Comparison of ENCODE assay signal across 8 cellular contexts in genomic region chr7:150367187-150367510, GRCh38. TPM values are rescaled to one million over a fixed set of nuclear protein-coding genes. Genes with fewer than 3 reads are reported as not detected.
DNase-seq lines count a peak whose midpoint lies in the region; ATAC-seq, FAIRE-seq and TF ChIP-seq lines count a peak whose summit lies in the region.

No MANE protein-coding gene starts in this region.

- 90% methylated on average over 3 of the region's 3 CpGs; no CpG with 5 or more reads in 1 of the 2 experiments for WGBS in H1 (ENCODE audit: extremely low coverage in 1 of 2, insufficient coverage in 1 of 2, insufficient read length in 1 of 2, insufficient replicate concordance in 2 of 2, low coverage in 1 of 2, low lambda C conversion rate in 2 of 2, missing lambda C conversion rate in 1 of 2), 2 experiments
- WGBS in transverse colon (ENCODE audit: low coverage in 1 of 2), 2 donors, result 40 to 53% methylated on average over 3 of the region's 3 CpGs

- H3K36me3 ChIP-seq in OCI-LY7 (ENCODE audit: insufficient read depth, low read length) (no peaks in the 10 kb centered on the region), H1 (ENCODE audit: control insufficient read depth in 2 of 4, insufficient read depth in 4 of 4, low read length in 3 of 4) (peaks cover 2 to 24% (median 15%) of the 10 kb centered on the region in 4 experiments; a peak in 6 of 8 replicates), transverse colon (no peaks in the 10 kb centered on the region)

- no peak overlapping the region for H2BK20ac ChIP-seq in H1 (ENCODE audit: low read length)

- H3K27me3 ChIP-seq in H1 (replicated peaks in 1 of 4; ENCODE audit: control insufficient read depth in 3 of 4, extremely low read depth in 1 of 4, insufficient read depth in 3 of 4, low read length in 3 of 4) (no peaks in the 10 kb centered on the region), transverse colon (no peaks in the 10 kb centered on the region)

- TF ChIP-seq CTCF in OCI-LY7 (conservative IDR thresholded peaks at IDR 0.05; ENCODE audit: low read length) (no peak), H1 (IDR thresholded peaks at IDR 0.05; ENCODE audit: control extremely low read depth in 1 of 3, insufficient read depth in 1 of 3, low read depth in 1 of 3, low read length in 3 of 3) (no peak), transverse colon (IDR thresholded peaks at IDR 0.05) (no peak)

- H3K4me2 ChIP-seq in OCI-LY7 (ENCODE audit: low read length) (peak overlapping the region; percentile 99), H1 (ENCODE audit: insufficient read depth in 1 of 2, low read depth in 2 of 2, low read length in 2 of 2) (no peak overlapping the region; a peak in 1 of 4 replicates)

- H3K23ac ChIP-seq in H1 (ENCODE audit: insufficient read length), result no peak overlapping the region

- no peak overlapping the region for H2BK120ac ChIP-seq in H1 (replicated peaks; ENCODE audit: low read depth, low read length)

- CTCF ChIA-PET in activated naive CD4-positive, alpha-beta T cell treated with anti-CD3 and anti-CD28 coated beads, Interleukin-2, amount 10 ng/mL, durations not matched to agents 7 days and 5 days (lab: Charles Lee), result interaction anchor here (0.6 to 1.2 kb wide), 2 partner anchors 9 to 11 kb away, joined by 3 to 5 read pairs; no protein-coding TSS in a partner anchor
- CTCF ChIA-PET in OCI-LY7 (lab: Charles Lee; ENCODE audit: unreplicated experiment), result no interaction called here
- CTCF ChIA-PET in H1 (lab: Charles Lee; ENCODE audit: partially characterized antibody), result interaction anchor here (0.6 to 5.6 kb wide), 6 partner anchors 8 to 54 kb away, joined by 3 to 32 read pairs (median 4); a partner anchor contains a TSS

- no peak overlapping the region for H3K14ac ChIP-seq in H1 (ENCODE audit: insufficient read length)

- H3K4me3 ChIP-seq in OCI-LY7 (ENCODE audit: low read depth, low read length, poor library complexity, severe bottlenecking) (no peak overlapping the region), H1 (ENCODE audit: extremely low read depth in 1 of 4, insufficient read depth in 2 of 4, low read depth in 3 of 4, low read length in 4 of 4) (no peak overlapping the region), transverse colon (no peak overlapping the region)

- no peak overlapping the region for H2BK15ac ChIP-seq in H1 (ENCODE audit: low read length)

- TF ChIP-seq POLR2A in H1 (IDR thresholded peaks at IDR 0.05; ENCODE audit: control extremely low read depth in 1 of 2, low read depth in 2 of 2, low read length in 2 of 2) (no peak), transverse colon (IDR thresholded peaks at IDR 0.05) (no peak)

- no peak overlapping the region for H2BK5ac ChIP-seq in H1 (ENCODE audit: low read depth, low read length)

- no TSS peak for BruUV-seq in OCI-LY7 (replicated peaks; lab: Mats Ljungman, UMichigan)

- peak overlapping the region; percentile 16; the same call in 1 of the 2 replicates for H2AFZ ChIP-seq in OCI-LY7 (ENCODE audit: low read length)
- H2AFZ ChIP-seq in H1 (ENCODE audit: low read length), result no peak overlapping the region

- H3K79me1 ChIP-seq in H1 (ENCODE audit: low read depth, low read length), result peaks cover 10% of the 10 kb centered on the region

- H4K20me1 ChIP-seq in OCI-LY7 (ENCODE audit: insufficient read depth, low read length) (no peaks in the 10 kb centered on the region), H1 (replicated peaks in 1 of 2; ENCODE audit: control insufficient read depth in 1 of 2, insufficient read depth in 2 of 2, low read length in 2 of 2) (peaks cover 2 to 4% of the 10 kb centered on the region in 2 experiments)

- TF ChIP-seq EP300 in H1 (IDR thresholded peaks at IDR 0.05; ENCODE audit: borderline replicate concordance in 1 of 2, low read depth in 2 of 2, low read length in 2 of 2) (no peak), transverse colon (IDR thresholded peaks at IDR 0.05; ENCODE audit: low read depth) (no peak)

- H3K27me3 Mint-ChIP-seq in activated naive CD4-positive, alpha-beta T cell treated with anti-CD3 and anti-CD28 coated beads, Interleukin-2, amount 10 ng/mL, durations not matched to agents 7 days and 5 days, result no peaks in the 10 kb centered on the region

- no peak for TF ChIP-seq RAD21 in H1 (IDR thresholded peaks at IDR 0.05 in 1 of 2, conservative IDR thresholded peaks at IDR 0.05 in 1 of 2; ENCODE audit: low read depth in 2 of 2, low read length in 2 of 2)

- peaks cover 11% of the 10 kb centered on the region; the same call in 1 of the 2 replicates for H3K23me2 ChIP-seq in H1 (ENCODE audit: low read depth, low read length)

- H3K36me3 Mint-ChIP-seq in activated naive CD4-positive, alpha-beta T cell treated with anti-CD3 and anti-CD28 coated beads, Interleukin-2, amount 10 ng/mL, durations not matched to agents 7 days and 5 days, result peaks cover 6% of the 10 kb centered on the region

- peak overlapping the region; percentile 70 for H3K27ac Mint-ChIP-seq in activated naive CD4-positive, alpha-beta T cell treated with anti-CD3 and anti-CD28 coated beads, Interleukin-2, amount 10 ng/mL, durations not matched to agents 7 days and 5 days

- H3K56ac ChIP-seq in H1 (replicated peaks; ENCODE audit: insufficient read length, low read depth, low read length), result no peak overlapping the region

- no peaks in the 10 kb centered on the region for H3K9me2 ChIP-seq in OCI-LY7 (ENCODE audit: insufficient read depth, low read length)

- no peak overlapping the region for H3K18ac ChIP-seq in H1 (ENCODE audit: extremely low read depth, low read length)

- no peak for DNase-seq in activated naive CD4-positive, alpha-beta T cell treated with anti-CD3 and anti-CD28 coated beads, Interleukin-2, amount 10 ng/mL, durations not matched to agents 7 days and 5 days
- DNase-seq in activated naive CD4-positive, alpha-beta T cell treated with anti-CD3 and anti-CD28 coated beads, Interleukin-2, amount 50 U/mL, for 16 hours, result no peak
- DNase-seq in OCI-LY7 (ENCODE audit: low spot score) (no peak), H1 (ENCODE audit: low read depth in 1 of 2, low spot score in 2 of 2) (no peak), transverse colon (no peak), substantia nigra (lab: John Stamatoyannopoulos, UW) (no peak)

- no peak overlapping the region for H4K91ac ChIP-seq in H1 (replicated peaks; ENCODE audit: insufficient read length, low read length)

- H3K27ac ChIP-seq in OCI-LY7 (ENCODE audit: low read depth, low read length, poor library complexity, severe bottlenecking) (no peak overlapping the region), H1 (ENCODE audit: low read depth, low read length) (no peak overlapping the region), transverse colon (peak overlapping the region; percentile 93 to 99 (median 97)), substantia nigra (ENCODE audit: low read depth, low read length, poor library complexity, severe bottlenecking) (no peak overlapping the region)

- H3K4me1 ChIP-seq in OCI-LY7 (ENCODE audit: insufficient read depth, low read length, poor library complexity, severe bottlenecking) (peaks cover 64% of the 10 kb centered on the region), H1 (replicated peaks in 1 of 4; ENCODE audit: control insufficient read depth in 3 of 4, insufficient read depth in 4 of 4, low read length in 3 of 4) (peaks cover 9 to 27% (median 15%) of the 10 kb centered on the region in 4 experiments), transverse colon (peaks cover 15 to 51% (median 31%) of the 10 kb centered on the region in 4 donors)

- no peak for ATAC-seq in HG03280 (IDR thresholded peaks at IDR 0.05; ENCODE audit: unreplicated experiment)
- ATAC-seq in HG03095 (IDR thresholded peaks at IDR 0.05; ENCODE audit: unreplicated experiment), result no peak

- POLR2A ChIA-PET in OCI-LY7 (lab: Charles Lee) (interaction anchor here (0.6 to 2.3 kb wide), 4 partner anchors 11 to 663 kb away, joined by 3 to 11 read pairs (median 4); no protein-coding TSS in a partner anchor), H1 (lab: Charles Lee; ENCODE audit: partially characterized antibody) (interaction anchor here (2.5 to 7.6 kb wide), 4 partner anchors 9 to 39 kb away, joined by 9 to 116 read pairs (median 84); partner anchors contain the start of gene RARRES2)

- no peak overlapping the region for H3K9ac ChIP-seq in H1 (replicated peaks in 1 of 4; ENCODE audit: extremely low read depth in 1 of 4, low read depth in 3 of 4, low read length in 3 of 4)

- no peak overlapping the region for H4K8ac ChIP-seq in H1 (ENCODE audit: extremely low read depth, insufficient read depth, low read length)

- no peak overlapping the region for H2AK5ac ChIP-seq in H1 (ENCODE audit: low read depth, low read length)

- no peak for FAIRE-seq in H1 (lab: Jason Lieb, UNC)

- peaks cover 58% of the 10 kb centered on the region for H3K4me1 Mint-ChIP-seq in activated naive CD4-positive, alpha-beta T cell treated with anti-CD3 and anti-CD28 coated beads, Interleukin-2, amount 10 ng/mL, durations not matched to agents 7 days and 5 days

- peak overlapping the region; percentile 41 for H3K4me3 Mint-ChIP-seq in activated naive CD4-positive, alpha-beta T cell treated with anti-CD3 and anti-CD28 coated beads, Interleukin-2, amount 10 ng/mL, durations not matched to agents 7 days and 5 days

- H3K4ac ChIP-seq in H1 (replicated peaks; ENCODE audit: insufficient read length, low read depth, low read length), result no peak overlapping the region

- H4K5ac ChIP-seq in H1 (ENCODE audit: insufficient read length, low read depth, low read length), result no peak overlapping the region

- in situ Hi-C loops in transverse colon (cut with MboI; ENCODE audit: low pct_ligation_motif_present in 1 of 4, low pct_unique_long_range_greater_than_20kb in 1 of 4, low sequenced_read_pairs in 3 of 4), result no loop called here

- H3K9me3 Mint-ChIP-seq in activated naive CD4-positive, alpha-beta T cell treated with anti-CD3 and anti-CD28 coated beads, Interleukin-2, amount 10 ng/mL, durations not matched to agents 7 days and 5 days, result no peaks in the 10 kb centered on the region

- intact Hi-C loops in OCI-LY7 (cut with micrococcal nuclease; ENCODE audit: unreplicated experiment) (loop anchor here (5.0 to 10.0 kb wide), 2 partner anchors 528 to 1655 kb away; no protein-coding TSS in a partner anchor), transverse colon (cut with DNase I; ENCODE audit: low total_unique reads) (no loop called here)

- H3K79me2 ChIP-seq in OCI-LY7 (ENCODE audit: insufficient read depth, low read depth, low read length) (no peaks in the 10 kb centered on the region), H1 (ENCODE audit: control insufficient read depth in 1 of 2, insufficient read depth in 2 of 2, low read length in 2 of 2) (peaks cover 7 to 32% of the 10 kb centered on the region in 2 experiments; a peak in 3 of 4 replicates)

- H3K9me3 ChIP-seq in OCI-LY7 (ENCODE audit: low read length) (no peaks in the 10 kb centered on the region), H1 (ENCODE audit: insufficient read depth in 2 of 2, low read depth in 1 of 2, low read length in 1 of 2) (no peaks in the 10 kb centered on the region), transverse colon (no peaks in the 10 kb centered on the region)

- 0 out of 2 replicates have a peak overlapping the region, but pooled peaks have one; percentile 12 for H2BK12ac ChIP-seq in H1 (ENCODE audit: low read depth, low read length)

RNA-seq across cellular contexts. Expression of gene REPIN1, which starts 1.5 kb away (rescaled TPM):
- 36.9 and 46.2 TPM in 2 replicates for total RNA-seq in OCI-LY7 (2014; rRNA removed; shearing (Covaris generic))
- 19.0 and 21.7 TPM in 2 replicates for total RNA-seq in OCI-LY7 (2022)
- 125 and 130 TPM in 2 replicates for total RNA-seq in H1 (2021; fragmentation: NEBNext Ultra II Directional; extraction: Animal tissue kit (Norgen Biotek cat#: 25700))
- polyA plus RNA-seq in H1 (2011; rRNA removed), result 98.6 and 147 TPM in 2 replicates
- 110 TPM for polyA plus RNA-seq in H1 (2011; cell fraction: cytosol; rRNA removed)
- 159 TPM for polyA plus RNA-seq in H1 (2011; cell fraction: nucleus; rRNA removed)
- 81.6 to 105 TPM (median 96.5 TPM) in 4 replicates for polyA plus RNA-seq in H1 (2012, experiment 1 of 2)
- polyA plus RNA-seq in H1 (2012, experiment 2 of 2), result 86.7 TPM
- 78.2 TPM for polyA plus RNA-seq in H1 (2013, experiment 1 of 2)
- 74.4 TPM for polyA plus RNA-seq in H1 (2013, experiment 2 of 2)
- 39.8 and 47.5 TPM in 2 replicates for polyA minus RNA-seq in H1 (2011; rRNA and poly(A)+ RNA removed)
- 55.6 TPM for polyA minus RNA-seq in H1 (2011; cell fraction: cytosol; rRNA and poly(A)+ RNA removed)
- polyA minus RNA-seq in H1 (2011; cell fraction: nucleus; rRNA and poly(A)+ RNA removed), result 72.6 TPM
- total RNA-seq in transverse colon, result 100 to 1,000 TPM; 182 to 414 (median 247) TPM

RNA-seq across cellular contexts. Expression of gene ZNF775, which starts 12.0 kb away (rescaled TPM):
- total RNA-seq in OCI-LY7 (2014; rRNA removed; shearing (Covaris generic)), result 4.7 and 5.5 TPM in 2 replicates
- total RNA-seq in OCI-LY7 (2022) (6.5 and 7.7 TPM in 2 replicates), transverse colon (10 to 100 TPM in 3 of 4 donors, 1 to 10 TPM in 1; 8.9 to 75.2 (median 15.2) TPM)
- 21.5 and 24.9 TPM in 2 replicates for total RNA-seq in H1 (2021; fragmentation: NEBNext Ultra II Directional; extraction: Animal tissue kit (Norgen Biotek cat#: 25700))
- 13.6 and 22.5 TPM in 2 replicates for polyA plus RNA-seq in H1 (2011; rRNA removed)
- 23.8 TPM for polyA plus RNA-seq in H1 (2011; cell fraction: cytosol; rRNA removed)
- 26.9 TPM for polyA plus RNA-seq in H1 (2011; cell fraction: nucleus; rRNA removed)
- 12.3 to 21.8 TPM (median 20.3 TPM) in 4 replicates for polyA plus RNA-seq in H1 (2012, experiment 1 of 2)
- 13.0 TPM for polyA plus RNA-seq in H1 (2012, experiment 2 of 2)
- polyA plus RNA-seq in H1 (2013, experiment 1 of 2), result 9.1 TPM
- polyA plus RNA-seq in H1 (2013, experiment 2 of 2), result 8.5 TPM
- 2.5 and 2.9 TPM in 2 replicates for polyA minus RNA-seq in H1 (2011; rRNA and poly(A)+ RNA removed)
- 21.4 TPM for polyA minus RNA-seq in H1 (2011; cell fraction: cytosol; rRNA and poly(A)+ RNA removed)
- polyA minus RNA-seq in H1 (2011; cell fraction: nucleus; rRNA and poly(A)+ RNA removed), result 15.7 TPM

RNA-seq across cellular contexts. Expression of gene RARRES2, which starts 25.7 kb away (rescaled TPM):
- 0.08 TPM in 1 of 2 replicates, not detected in the other for total RNA-seq in OCI-LY7 (2014; rRNA removed; shearing (Covaris generic))
- total RNA-seq in OCI-LY7 (2022), result not detected in 2 replicates
- total RNA-seq in H1 (2021; fragmentation: NEBNext Ultra II Directional; extraction: Animal tissue kit (Norgen Biotek cat#: 25700)), result 254 and 264 TPM in 2 replicates
- polyA plus RNA-seq in H1 (2011; rRNA removed), result 441 and 483 TPM in 2 replicates
- polyA plus RNA-seq in H1 (2011; cell fraction: cytosol; rRNA removed), result 569 TPM
- 327 TPM for polyA plus RNA-seq in H1 (2011; cell fraction: nucleus; rRNA removed)
- 326 to 515 TPM (median 467 TPM) in 4 replicates for polyA plus RNA-seq in H1 (2012, experiment 1 of 2)
- polyA plus RNA-seq in H1 (2012, experiment 2 of 2), result 519 TPM
- 191 TPM for polyA plus RNA-seq in H1 (2013, experiment 1 of 2)
- polyA plus RNA-seq in H1 (2013, experiment 2 of 2), result 244 TPM
- 29.0 and 37.7 TPM in 2 replicates for polyA minus RNA-seq in H1 (2011; rRNA and poly(A)+ RNA removed)
- 63.9 TPM for polyA minus RNA-seq in H1 (2011; cell fraction: cytosol; rRNA and poly(A)+ RNA removed)
- polyA minus RNA-seq in H1 (2011; cell fraction: nucleus; rRNA and poly(A)+ RNA removed), result 52.1 TPM
- total RNA-seq in transverse colon, result 100 to 1,000 TPM in 2 of 4 donors, 10 to 100 TPM in 2; 84.2 to 124 (median 102) TPM

RNA-seq across cellular contexts. Expression of gene ACTR3C, which starts 43.8 kb away (rescaled TPM):
- 5.4 TPM in 1 of 2 replicates, not detected in the other for total RNA-seq in OCI-LY7 (2014; rRNA removed; shearing (Covaris generic))
- total RNA-seq in OCI-LY7 (2022) (not detected in 2 replicates), transverse colon (10 to 100 TPM; 19.9 to 71.1 (median 42.7) TPM)
- total RNA-seq in H1 (2021; fragmentation: NEBNext Ultra II Directional; extraction: Animal tissue kit (Norgen Biotek cat#: 25700)), result 0.84 TPM in 1 of 2 replicates, not detected in the other
- 0.78 and 1.5 TPM in 2 replicates for polyA plus RNA-seq in H1 (2011; rRNA removed)
- 1.3 TPM for polyA plus RNA-seq in H1 (2011; cell fraction: cytosol; rRNA removed)
- 1.6 TPM for polyA plus RNA-seq in H1 (2011; cell fraction: nucleus; rRNA removed)
- polyA plus RNA-seq in H1 (2012, experiment 1 of 2), result 0.98 to 2.0 TPM (median 1.4 TPM) in 4 replicates
- 0.75 TPM for polyA plus RNA-seq in H1 (2012, experiment 2 of 2)
- not detected for polyA plus RNA-seq in H1 (2013, experiment 1 of 2)
- 0.07 TPM for polyA plus RNA-seq in H1 (2013, experiment 2 of 2)
- 2.5 and 6.1 TPM in 2 replicates for polyA minus RNA-seq in H1 (2011; rRNA and poly(A)+ RNA removed)
- 1.9 TPM for polyA minus RNA-seq in H1 (2011; cell fraction: cytosol; rRNA and poly(A)+ RNA removed)
- polyA minus RNA-seq in H1 (2011; cell fraction: nucleus; rRNA and poly(A)+ RNA removed), result 15.5 TPM

RNA-seq across cellular contexts. Expression of gene LRRC61, which starts 44.0 kb away (rescaled TPM):
- total RNA-seq in OCI-LY7 (2014; rRNA removed; shearing (Covaris generic)), result not detected in 2 replicates
- total RNA-seq in OCI-LY7 (2022) (not detected in 2 replicates), transverse colon (10 to 100 TPM in 3 of 4 donors, 1 to 10 TPM in 1; 1.4 to 55.4 (median 17.2) TPM)
- total RNA-seq in H1 (2021; fragmentation: NEBNext Ultra II Directional; extraction: Animal tissue kit (Norgen Biotek cat#: 25700)), result 0.73 and 1.0 TPM in 2 replicates
- polyA plus RNA-seq in H1 (2011; rRNA removed), result 44.8 and 72.4 TPM in 2 replicates
- polyA plus RNA-seq in H1 (2011; cell fraction: cytosol; rRNA removed), result 40.2 TPM
- 36.1 TPM for polyA plus RNA-seq in H1 (2011; cell fraction: nucleus; rRNA removed)
- polyA plus RNA-seq in H1 (2012, experiment 1 of 2), result 12.3 to 27.6 TPM (median 25.8 TPM) in 4 replicates
- polyA plus RNA-seq in H1 (2012, experiment 2 of 2), result 31.8 TPM
- polyA plus RNA-seq in H1 (2013, experiment 1 of 2), result 0.34 TPM
- 0.42 TPM for polyA plus RNA-seq in H1 (2013, experiment 2 of 2)
- polyA minus RNA-seq in H1 (2011; rRNA and poly(A)+ RNA removed), result 14.4 and 19.1 TPM in 2 replicates
- polyA minus RNA-seq in H1 (2011; cell fraction: cytosol; rRNA and poly(A)+ RNA removed), result 27.4 TPM
- polyA minus RNA-seq in H1 (2011; cell fraction: nucleus; rRNA and poly(A)+ RNA removed), result 16.0 TPM

Comparison
In these comparisons a context has a peak if more than half of its experiments do, and no peak if none do; other contexts are left out.
1. H3K27ac ChIP-seq: peak in transverse colon (4 of 4); none in OCI-LY7 (single experiment), H1 (single experiment) and substantia nigra (single experiment).
2. RNA of gene RARRES2, which starts 25.7 kb away (total RNA-seq): 254 to 264 TPM in H1 and 84.2 to 124 TPM in transverse colon; 0.08 TPM in OCI-LY7; every median in the first group is over 10 times any median in the second.